7 cellular contexts compared by ENCODE assay signal in the genomic region with DNA sequence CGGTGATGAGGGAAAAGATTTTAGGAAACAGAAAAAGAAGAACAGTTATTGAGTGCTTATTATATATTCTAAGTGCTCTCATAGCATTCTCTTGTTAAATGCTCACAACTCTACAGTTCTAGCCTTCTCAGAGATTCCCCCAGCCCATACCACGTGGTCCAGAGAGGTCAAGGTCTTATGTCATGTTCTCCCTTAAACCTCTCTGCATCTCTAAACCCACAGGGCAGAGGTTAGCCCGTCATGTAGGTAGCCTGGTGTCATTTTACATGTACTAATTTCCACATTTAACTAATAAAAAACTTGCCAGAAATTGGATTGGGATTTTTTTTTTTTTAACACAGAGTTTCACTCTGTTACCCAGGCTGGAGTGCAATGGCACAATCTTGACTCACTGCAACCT.
"Had no signal": no experiment of that assay in that cellular context is flagged by ENCODE, and none has a peak within 500 bp of the region (broad histone marks: within the 10 kb centered on the region; RNA-seq: fewer than 3 reads in every experiment).

No MANE protein-coding gene starts in this region.

- H3K4me3 ChIP-seq: K562 had no signal

- H3K4me3 Mint-ChIP-seq: IgD-negative memory B cell had no signal

- H3K27ac Mint-ChIP-seq: IgD-negative memory B cell had no signal

- DNase-seq: IMR-90, KBM-7, KG1 had no signal

- H3K27ac ChIP-seq: HL-60 had no signal

- H3K4me1 Mint-ChIP-seq: IgD-negative memory B cell had no signal

- H3K36me3 Mint-ChIP-seq: IgD-negative memory B cell had no signal

- ATAC-seq: K562 had no signal

- H3K9me3 Mint-ChIP-seq: IgD-negative memory B cell had no signal

- FAIRE-seq: HTR-8/SVneo, K562 had no signal
